1 cellular context compared by ENCODE assay signal in the genomic region with DNA sequence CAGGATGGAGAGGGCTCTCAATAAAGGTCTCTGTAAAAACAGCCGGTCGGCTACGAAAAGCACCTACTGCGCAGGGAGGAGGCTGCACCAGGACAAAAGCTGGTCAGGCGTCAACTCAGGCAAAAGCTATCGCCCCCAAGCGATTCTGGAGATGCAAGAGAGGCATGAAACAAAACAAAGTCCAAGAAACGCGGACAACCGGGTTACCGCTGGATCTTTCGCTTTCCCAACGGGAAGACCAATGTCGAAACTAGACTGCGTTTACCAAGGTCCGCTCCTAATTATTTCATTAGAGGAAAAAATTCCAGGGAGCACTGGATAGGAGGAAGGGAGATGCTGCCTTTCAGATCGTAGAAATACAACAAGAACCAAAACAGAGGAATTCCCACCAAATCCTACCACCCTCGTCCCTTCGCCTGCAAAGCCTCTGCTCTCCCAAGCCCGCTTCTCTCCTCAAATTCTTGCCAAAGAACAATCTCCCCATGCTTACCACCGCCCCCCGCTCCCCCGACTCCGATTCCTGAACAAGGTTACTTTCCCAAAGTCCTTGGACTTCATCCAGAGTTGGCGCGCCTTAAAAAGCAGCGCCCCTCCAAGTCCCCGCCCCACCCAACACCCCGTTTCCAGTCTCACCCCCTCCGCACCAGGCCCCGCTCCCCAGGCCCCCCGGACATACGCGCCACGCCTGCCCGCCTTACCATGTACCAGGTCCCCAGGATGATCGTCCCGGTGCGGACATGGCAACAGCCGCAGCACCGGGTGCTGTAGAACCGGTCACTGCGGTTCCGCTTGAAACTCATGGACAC.
TF ChIP-seq lines count a peak whose summit lies in the region.

No MANE protein-coding gene starts in this region.

TF ChIP-seq in HepG2, 621 proteins besides CTCF, POLR2A, EP300 and RAD21 (continued from another document and continues in another):
- TF ChIP-seq, protein P1, sequence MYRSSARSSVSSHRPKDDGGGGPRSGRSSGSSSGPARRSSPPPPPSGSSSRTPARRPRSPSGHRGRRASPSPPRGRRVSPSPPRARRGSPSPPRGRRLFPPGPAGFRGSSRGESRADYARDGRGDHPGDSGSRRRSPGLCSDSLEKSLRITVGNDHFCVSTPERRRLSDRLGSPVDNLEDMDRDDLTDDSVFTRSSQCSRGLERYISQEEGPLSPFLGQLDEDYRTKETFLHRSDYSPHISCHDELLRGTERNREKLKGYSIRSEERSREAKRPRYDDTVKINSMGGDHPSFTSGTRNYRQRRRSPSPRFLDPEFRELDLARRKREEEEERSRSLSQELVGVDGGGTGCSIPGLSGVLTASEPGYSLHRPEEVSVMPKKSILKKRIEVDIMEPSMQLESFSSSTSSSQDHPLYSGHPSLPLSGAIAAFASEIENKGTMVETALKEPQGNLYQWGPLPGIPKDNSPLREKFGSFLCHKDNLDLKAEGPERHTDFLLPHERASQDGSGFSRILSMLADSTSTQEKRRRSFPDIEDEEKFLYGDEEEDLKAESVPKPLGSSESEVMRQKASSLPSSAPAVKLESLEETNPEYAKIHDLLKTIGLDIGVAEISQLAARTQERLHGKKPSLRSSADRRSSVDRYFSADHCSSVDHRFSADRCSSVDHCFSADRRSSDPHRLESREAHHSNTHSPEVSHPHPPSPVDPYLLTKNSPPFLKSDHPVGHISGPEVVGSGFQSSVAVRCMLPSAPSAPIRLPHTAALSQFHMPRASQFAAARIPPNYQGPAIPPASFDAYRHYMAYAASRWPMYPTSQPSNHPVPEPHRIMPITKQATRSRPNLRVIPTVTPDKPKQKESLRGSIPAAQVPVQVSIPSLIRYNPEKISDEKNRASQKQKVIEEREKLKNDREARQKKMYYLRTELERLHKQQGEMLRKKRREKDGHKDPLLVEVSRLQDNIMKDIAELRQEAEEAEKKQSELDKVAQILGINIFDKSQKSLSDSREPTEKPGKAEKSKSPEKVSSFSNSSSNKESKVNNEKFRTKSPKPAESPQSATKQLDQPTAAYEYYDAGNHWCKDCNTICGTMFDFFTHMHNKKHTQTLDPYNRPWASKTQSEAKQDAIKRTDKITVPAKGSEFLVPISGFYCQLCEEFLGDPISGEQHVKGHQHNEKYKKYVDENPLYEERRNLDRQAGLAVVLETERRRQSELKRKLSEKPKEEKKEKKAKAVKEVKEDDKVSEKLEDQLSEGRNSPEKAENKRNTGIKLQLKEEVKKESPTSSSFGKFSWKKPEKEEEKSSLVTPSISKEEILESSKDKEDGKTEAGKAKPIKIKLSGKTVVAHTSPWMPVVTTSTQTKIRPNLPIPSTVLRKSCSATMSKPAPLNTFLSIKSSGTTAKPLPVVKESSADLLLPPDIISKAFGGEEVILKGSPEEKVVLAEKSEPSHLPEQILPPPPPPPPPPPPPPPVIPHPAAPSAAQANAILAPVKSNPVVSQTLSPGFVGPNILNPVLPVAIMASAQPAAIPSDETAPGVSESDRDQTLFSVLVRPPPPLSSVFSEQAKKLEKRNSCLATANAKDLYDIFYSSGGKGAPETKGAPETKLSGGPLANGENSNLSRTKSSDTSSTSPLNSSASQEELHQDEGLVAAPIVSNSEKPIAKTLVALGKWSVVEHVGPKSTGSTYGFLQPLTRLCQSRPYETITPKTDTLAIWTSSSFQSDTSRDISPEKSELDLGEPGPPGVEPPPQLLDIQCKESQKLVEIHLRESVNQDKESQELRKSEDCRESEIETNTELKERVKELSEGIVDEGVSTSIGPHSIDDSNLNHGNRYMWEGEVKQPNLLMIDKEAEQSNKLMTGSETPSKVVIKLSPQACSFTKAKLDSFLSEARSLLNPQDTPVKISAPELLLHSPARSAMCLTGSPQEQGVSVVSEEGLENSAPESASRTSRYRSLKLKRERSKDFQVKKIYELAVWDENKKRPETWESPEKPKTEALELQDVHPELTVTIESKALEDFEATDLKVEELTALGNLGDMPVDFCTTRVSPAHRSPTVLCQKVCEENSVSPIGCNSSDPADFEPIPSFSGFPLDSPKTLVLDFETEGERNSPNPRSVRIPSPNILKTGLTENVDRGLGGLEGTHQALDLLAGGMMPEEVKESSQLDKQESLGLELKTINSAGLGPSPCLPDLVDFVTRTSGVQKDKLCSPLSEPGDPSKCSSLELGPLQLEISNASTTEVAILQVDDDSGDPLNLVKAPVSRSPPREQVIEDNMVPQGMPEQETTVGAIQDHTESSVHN (CRISPR knock-in tag; IDR thresholded peaks at IDR 0.05) = no peak
- TF ChIP-seq FOXJ3 (CRISPR knock-in tag; IDR thresholded peaks at IDR 0.05; ENCODE audit: borderline replicate concordance) (no peak; the same call in 1 of the 2 replicates), ZNF564 (CRISPR knock-in tag; IDR thresholded peaks at IDR 0.05) (peak; percentile 41; the same call in 1 of the 2 replicates), FOXA3 (CRISPR knock-in tag; IDR thresholded peaks at IDR 0.05) (peak; percentile 50; the same call in 1 of the 2 replicates), ZFYVE20 (CRISPR knock-in tag; IDR thresholded peaks at IDR 0.05; ENCODE audit: borderline replicate concordance, low read depth) (no peak), KDM5A (IDR thresholded peaks at IDR 0.05; ENCODE audit: borderline replicate concordance, low read length) (peak; percentile 62; the same call in 1 of the 2 replicates), CCDC6 (CRISPR knock-in tag; IDR thresholded peaks at IDR 0.05) (no peak), ZNF260 (CRISPR knock-in tag; IDR thresholded peaks at IDR 0.05; ENCODE audit: borderline replicate concordance, low read depth) (no peak), NR2C2 (CRISPR knock-in tag; IDR thresholded peaks at IDR 0.05; ENCODE audit: borderline replicate concordance) (no peak), FOXM1 (CRISPR knock-in tag; IDR thresholded peaks at IDR 0.05) (no peak), HNRNPH1 (optimal IDR thresholded peaks at IDR 0.05; ENCODE audit: low read depth, low read length) (no peak), GTF3A (CRISPR knock-in tag; conservative IDR thresholded peaks at IDR 0.05) (no peak), DNMT1 (CRISPR knock-in tag; IDR thresholded peaks at IDR 0.05) (no peak), ATM (IDR thresholded peaks at IDR 0.05; ENCODE audit: borderline replicate concordance) (no peak), ZNF567 (CRISPR knock-in tag; IDR thresholded peaks at IDR 0.05; ENCODE audit: borderline replicate concordance) (0 out of 2 replicates have a peak, but pooled peaks have one; percentile 72), TSC22D2 (CRISPR knock-in tag; IDR thresholded peaks at IDR 0.05; ENCODE audit: borderline replicate concordance) (no peak), THYN1 (CRISPR knock-in tag; IDR thresholded peaks at IDR 0.05; ENCODE audit: borderline replicate concordance, low read depth) (0 out of 2 replicates have a peak, but pooled peaks have one; percentile 54), TCF7 (IDR thresholded peaks at IDR 0.05; ENCODE audit: low read depth) (no peak), KLF15 (CRISPR knock-in tag; IDR thresholded peaks at IDR 0.05; ENCODE audit: borderline replicate concordance) (no peak), MYC (CRISPR knock-in tag; IDR thresholded peaks at IDR 0.05; ENCODE audit: borderline replicate concordance) (no peak; the same call in 1 of the 2 replicates), FOXO1 (CRISPR knock-in tag; IDR thresholded peaks at IDR 0.05) (peak; percentile 45), KAT7 (CRISPR knock-in tag; IDR thresholded peaks at IDR 0.05; ENCODE audit: borderline replicate concordance) (peak; percentile 63; the same call in 1 of the 2 replicates), ATF1 (CRISPR knock-in tag; IDR thresholded peaks at IDR 0.05) (no peak), RBM39 (IDR thresholded peaks at IDR 0.05; ENCODE audit: low read depth, low read length, poor library complexity, severe bottlenecking) (no peak), MIER2 (CRISPR knock-in tag; IDR thresholded peaks at IDR 0.05) (peak; percentile 58; the same call in 1 of the 2 replicates), MAFK (conservative IDR thresholded peaks at IDR 0.05 in 1 of 2, IDR thresholded peaks at IDR 0.05 in 1 of 2; ENCODE audit: low read length in 2 of 2) (no peak)
- TF ChIP-seq, protein P2, sequence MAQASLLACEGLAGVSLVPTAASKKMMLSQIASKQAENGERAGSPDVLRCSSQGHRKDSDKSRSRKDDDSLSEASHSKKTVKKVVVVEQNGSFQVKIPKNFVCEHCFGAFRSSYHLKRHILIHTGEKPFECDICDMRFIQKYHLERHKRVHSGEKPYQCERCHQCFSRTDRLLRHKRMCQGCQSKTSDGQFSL (CRISPR knock-in tag; IDR thresholded peaks at IDR 0.05) = no peak
- TF ChIP-seq, protein P3, sequence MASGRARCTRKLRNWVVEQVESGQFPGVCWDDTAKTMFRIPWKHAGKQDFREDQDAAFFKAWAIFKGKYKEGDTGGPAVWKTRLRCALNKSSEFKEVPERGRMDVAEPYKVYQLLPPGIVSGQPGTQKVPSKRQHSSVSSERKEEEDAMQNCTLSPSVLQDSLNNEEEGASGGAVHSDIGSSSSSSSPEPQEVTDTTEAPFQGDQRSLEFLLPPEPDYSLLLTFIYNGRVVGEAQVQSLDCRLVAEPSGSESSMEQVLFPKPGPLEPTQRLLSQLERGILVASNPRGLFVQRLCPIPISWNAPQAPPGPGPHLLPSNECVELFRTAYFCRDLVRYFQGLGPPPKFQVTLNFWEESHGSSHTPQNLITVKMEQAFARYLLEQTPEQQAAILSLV (CRISPR knock-in tag; IDR thresholded peaks at IDR 0.05; ENCODE audit: borderline replicate concordance) = no peak
- TF ChIP-seq, protein P4, sequence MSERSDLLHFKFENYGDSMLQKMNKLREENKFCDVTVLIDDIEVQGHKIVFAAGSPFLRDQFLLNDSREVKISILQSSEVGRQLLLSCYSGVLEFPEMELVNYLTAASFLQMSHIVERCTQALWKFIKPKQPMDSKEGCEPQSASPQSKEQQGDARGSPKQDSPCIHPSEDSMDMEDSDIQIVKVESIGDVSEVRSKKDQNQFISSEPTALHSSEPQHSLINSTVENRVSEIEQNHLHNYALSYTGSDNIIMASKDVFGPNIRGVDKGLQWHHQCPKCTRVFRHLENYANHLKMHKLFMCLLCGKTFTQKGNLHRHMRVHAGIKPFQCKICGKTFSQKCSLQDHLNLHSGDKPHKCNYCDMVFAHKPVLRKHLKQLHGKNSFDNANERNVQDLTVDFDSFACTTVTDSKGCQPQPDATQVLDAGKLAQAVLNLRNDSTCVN (CRISPR knock-in tag; IDR thresholded peaks at IDR 0.05; ENCODE audit: borderline replicate concordance) = peak; percentile 77; the same call in 1 of the 2 replicates
- TF ChIP-seq, protein P5, sequence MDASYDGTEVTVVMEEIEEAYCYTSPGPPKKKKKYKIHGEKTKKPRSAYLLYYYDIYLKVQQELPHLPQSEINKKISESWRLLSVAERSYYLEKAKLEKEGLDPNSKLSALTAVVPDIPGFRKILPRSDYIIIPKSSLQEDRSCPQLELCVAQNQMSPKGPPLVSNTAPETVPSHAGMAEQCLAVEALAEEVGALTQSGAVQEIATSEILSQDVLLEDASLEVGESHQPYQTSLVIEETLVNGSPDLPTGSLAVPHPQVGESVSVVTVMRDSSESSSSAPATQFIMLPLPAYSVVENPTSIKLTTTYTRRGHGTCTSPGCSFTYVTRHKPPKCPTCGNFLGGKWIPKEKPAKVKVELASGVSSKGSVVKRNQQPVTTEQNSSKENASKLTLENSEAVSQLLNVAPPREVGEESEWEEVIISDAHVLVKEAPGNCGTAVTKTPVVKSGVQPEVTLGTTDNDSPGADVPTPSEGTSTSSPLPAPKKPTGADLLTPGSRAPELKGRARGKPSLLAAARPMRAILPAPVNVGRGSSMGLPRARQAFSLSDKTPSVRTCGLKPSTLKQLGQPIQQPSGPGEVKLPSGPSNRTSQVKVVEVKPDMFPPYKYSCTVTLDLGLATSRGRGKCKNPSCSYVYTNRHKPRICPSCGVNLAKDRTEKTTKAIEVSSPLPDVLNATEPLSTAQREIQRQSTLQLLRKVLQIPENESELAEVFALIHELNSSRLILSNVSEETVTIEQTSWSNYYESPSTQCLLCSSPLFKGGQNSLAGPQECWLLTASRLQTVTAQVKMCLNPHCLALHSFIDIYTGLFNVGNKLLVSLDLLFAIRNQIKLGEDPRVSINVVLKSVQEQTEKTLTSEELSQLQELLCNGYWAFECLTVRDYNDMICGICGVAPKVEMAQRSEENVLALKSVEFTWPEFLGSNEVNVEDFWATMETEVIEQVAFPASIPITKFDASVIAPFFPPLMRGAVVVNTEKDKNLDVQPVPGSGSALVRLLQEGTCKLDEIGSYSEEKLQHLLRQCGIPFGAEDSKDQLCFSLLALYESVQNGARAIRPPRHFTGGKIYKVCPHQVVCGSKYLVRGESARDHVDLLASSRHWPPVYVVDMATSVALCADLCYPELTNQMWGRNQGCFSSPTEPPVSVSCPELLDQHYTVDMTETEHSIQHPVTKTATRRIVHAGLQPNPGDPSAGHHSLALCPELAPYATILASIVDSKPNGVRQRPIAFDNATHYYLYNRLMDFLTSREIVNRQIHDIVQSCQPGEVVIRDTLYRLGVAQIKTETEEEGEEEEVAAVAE (CRISPR knock-in tag; IDR thresholded peaks at IDR 0.05; ENCODE audit: borderline replicate concordance) = no peak
- TF ChIP-seq, protein P6, sequence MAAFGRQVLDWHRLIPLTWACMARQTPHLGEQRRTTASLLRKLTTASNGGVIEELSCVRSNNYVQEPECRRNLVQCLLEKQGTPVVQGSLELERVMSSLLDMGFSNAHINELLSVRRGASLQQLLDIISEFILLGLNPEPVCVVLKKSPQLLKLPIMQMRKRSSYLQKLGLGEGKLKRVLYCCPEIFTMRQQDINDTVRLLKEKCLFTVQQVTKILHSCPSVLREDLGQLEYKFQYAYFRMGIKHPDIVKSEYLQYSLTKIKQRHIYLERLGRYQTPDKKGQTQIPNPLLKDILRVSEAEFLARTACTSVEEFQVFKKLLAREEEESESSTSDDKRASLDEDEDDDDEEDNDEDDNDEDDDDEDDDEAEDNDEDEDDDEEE (CRISPR knock-in tag; IDR thresholded peaks at IDR 0.05) = peak; percentile 38; the same call in 1 of the 2 replicates
- TF ChIP-seq, protein P7, sequence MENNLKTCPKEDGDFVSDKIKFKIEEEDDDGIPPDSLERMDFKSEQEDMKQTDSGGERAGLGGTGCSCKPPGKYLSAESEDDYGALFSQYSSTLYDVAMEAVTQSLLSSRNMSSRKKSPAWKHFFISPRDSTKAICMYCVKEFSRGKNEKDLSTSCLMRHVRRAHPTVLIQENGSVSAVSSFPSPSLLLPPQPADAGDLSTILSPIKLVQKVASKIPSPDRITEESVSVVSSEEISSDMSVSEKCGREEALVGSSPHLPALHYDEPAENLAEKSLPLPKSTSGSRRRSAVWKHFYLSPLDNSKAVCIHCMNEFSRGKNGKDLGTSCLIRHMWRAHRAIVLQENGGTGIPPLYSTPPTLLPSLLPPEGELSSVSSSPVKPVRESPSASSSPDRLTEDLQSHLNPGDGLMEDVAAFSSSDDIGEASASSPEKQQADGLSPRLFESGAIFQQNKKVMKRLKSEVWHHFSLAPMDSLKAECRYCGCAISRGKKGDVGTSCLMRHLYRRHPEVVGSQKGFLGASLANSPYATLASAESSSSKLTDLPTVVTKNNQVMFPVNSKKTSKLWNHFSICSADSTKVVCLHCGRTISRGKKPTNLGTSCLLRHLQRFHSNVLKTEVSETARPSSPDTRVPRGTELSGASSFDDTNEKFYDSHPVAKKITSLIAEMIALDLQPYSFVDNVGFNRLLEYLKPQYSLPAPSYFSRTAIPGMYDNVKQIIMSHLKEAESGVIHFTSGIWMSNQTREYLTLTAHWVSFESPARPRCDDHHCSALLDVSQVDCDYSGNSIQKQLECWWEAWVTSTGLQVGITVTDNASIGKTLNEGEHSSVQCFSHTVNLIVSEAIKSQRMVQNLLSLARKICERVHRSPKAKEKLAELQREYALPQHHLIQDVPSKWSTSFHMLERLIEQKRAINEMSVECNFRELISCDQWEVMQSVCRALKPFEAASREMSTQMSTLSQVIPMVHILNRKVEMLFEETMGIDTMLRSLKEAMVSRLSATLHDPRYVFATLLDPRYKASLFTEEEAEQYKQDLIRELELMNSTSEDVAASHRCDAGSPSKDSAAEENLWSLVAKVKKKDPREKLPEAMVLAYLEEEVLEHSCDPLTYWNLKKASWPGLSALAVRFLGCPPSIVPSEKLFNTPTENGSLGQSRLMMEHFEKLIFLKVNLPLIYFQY (CRISPR knock-in tag; IDR thresholded peaks at IDR 0.05; ENCODE audit: borderline replicate concordance) = no peak
